ENCODE assay signal across 14 cellular contexts in the genomic region with DNA sequence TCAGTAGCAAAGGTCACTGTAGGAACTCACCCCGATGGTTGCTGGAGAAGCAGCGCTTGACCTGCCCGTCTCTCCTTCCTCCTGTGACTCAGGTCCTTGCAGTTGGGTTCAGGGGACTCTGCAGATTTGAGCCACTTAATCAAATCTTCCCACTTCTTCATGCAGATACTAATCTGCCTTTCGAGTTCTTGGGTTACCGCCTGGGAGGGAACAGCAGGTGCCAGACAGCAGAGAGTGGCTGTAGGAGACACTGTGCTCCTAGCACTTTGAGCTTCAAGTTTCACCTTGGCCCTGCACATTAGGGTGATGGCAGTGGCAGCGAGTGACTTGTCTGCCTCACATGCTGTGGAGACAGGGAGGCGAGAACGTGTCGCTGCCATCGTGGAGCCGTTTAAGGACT.
"Had no signal": no experiment of that assay in that cellular context is flagged by ENCODE, and none has a peak within 500 bp of the region (broad histone marks: within the 10 kb centered on the region; RNA-seq: fewer than 3 reads in every experiment).

No MANE protein-coding gene starts in this region.

- H3K9me3 Mint-ChIP-seq: activated CD4-positive, alpha-beta memory T cell treated with anti-CD3 and anti-CD28 coated beads, Interleukin-2, amount 10 ng/mL, durations not matched to agents 7 days and 5 days; activated T-cell treated with anti-CD3 and anti-CD28 coated beads, Interleukin-2, amount 50 U/mL, for 24 hours had no signal

- H3K27me3 Mint-ChIP-seq: activated CD4-positive, alpha-beta memory T cell treated with anti-CD3 and anti-CD28 coated beads, Interleukin-2, amount 10 ng/mL, durations not matched to agents 7 days and 5 days; activated T-cell treated with anti-CD3 and anti-CD28 coated beads, Interleukin-2, amount 50 U/mL, for 24 hours; naive thymus-derived CD4-positive, alpha-beta T cell had no signal

- DNase-seq: activated CD4-positive, alpha-beta memory T cell treated with anti-CD3 and anti-CD28 coated beads, Interleukin-2, amount 10 ng/mL, durations not matched to agents 7 days and 5 days; activated naive CD4-positive, alpha-beta T cell treated with anti-CD3 and anti-CD28 coated beads, Interleukin-2, amount 50 U/mL, for 16 hours; activated T-cell treated with anti-CD3 and anti-CD28 coated beads, Interleukin-2, amount 50 U/mL, for 24 hours; islet precursor cell; left lung; mammary epithelial cell; mucosa of descending colon; naive thymus-derived CD4-positive, alpha-beta T cell; posterior cingulate gyrus; thyroid gland had no signal

- H3K4me1 Mint-ChIP-seq: activated CD4-positive, alpha-beta memory T cell treated with anti-CD3 and anti-CD28 coated beads, Interleukin-2, amount 10 ng/mL, durations not matched to agents 7 days and 5 days; naive thymus-derived CD4-positive, alpha-beta T cell; stimulated activated effector memory CD8-positive, alpha-beta T cell treated with anti-CD3 and anti-CD28 coated beads, Interleukin-12 subunit alpha, Interleukin-12 subunit beta, amount 100 ng/mL, for 72 hours had no signal

- H3K79me2 ChIP-seq: hepatocyte had no signal

- H3K4me3 ChIP-seq: cardiac muscle cell, esophagus muscularis mucosa, hepatocyte, left lung, mucosa of descending colon, thyroid gland had no signal

- H3K4me2 ChIP-seq: hepatocyte had no signal

- H2AFZ ChIP-seq: hepatocyte had no signal

- H3K36me3 ChIP-seq: cardiac muscle cell, esophagus muscularis mucosa, left lung, thyroid gland had no signal

- H3K4me3 Mint-ChIP-seq: activated CD4-positive, alpha-beta memory T cell treated with anti-CD3 and anti-CD28 coated beads, Interleukin-2, amount 10 ng/mL, durations not matched to agents 7 days and 5 days; activated T-cell treated with anti-CD3 and anti-CD28 coated beads, Interleukin-2, amount 50 U/mL, for 24 hours; naive thymus-derived CD4-positive, alpha-beta T cell; stimulated activated effector memory CD8-positive, alpha-beta T cell treated with anti-CD3 and anti-CD28 coated beads, Interleukin-12 subunit alpha, Interleukin-12 subunit beta, amount 100 ng/mL, for 72 hours had no signal

- ATAC-seq: left lung; mucosa of descending colon; naive thymus-derived CD4-positive, alpha-beta T cell; stimulated activated effector memory CD8-positive, alpha-beta T cell treated with anti-CD3 and anti-CD28 coated beads, Interleukin-12 subunit alpha, Interleukin-12 subunit beta, amount 100 ng/mL, for 72 hours had no signal

- H3K27ac Mint-ChIP-seq: activated CD4-positive, alpha-beta memory T cell treated with anti-CD3 and anti-CD28 coated beads, Interleukin-2, amount 10 ng/mL, durations not matched to agents 7 days and 5 days; activated T-cell treated with anti-CD3 and anti-CD28 coated beads, Interleukin-2, amount 50 U/mL, for 24 hours; naive thymus-derived CD4-positive, alpha-beta T cell; stimulated activated effector memory CD8-positive, alpha-beta T cell treated with anti-CD3 and anti-CD28 coated beads, Interleukin-12 subunit alpha, Interleukin-12 subunit beta, amount 100 ng/mL, for 72 hours had no signal

- H3K4me1 ChIP-seq: esophagus muscularis mucosa, left lung, thyroid gland had no signal

- H3K27ac ChIP-seq: cardiac muscle cell, esophagus muscularis mucosa, hepatocyte, left lung, thyroid gland had no signal

- H3K9me3 ChIP-seq: esophagus muscularis mucosa, left lung, mucosa of descending colon, thyroid gland had no signal

- H3K27me3 ChIP-seq: cardiac muscle cell, esophagus muscularis mucosa, hepatocyte, left lung, thyroid gland had no signal
